In genomic region chr12:125836647-125837046, GRCh38 we compare ENCODE assay signal across 8 cellular contexts.
"Had no signal": no experiment of that assay in that cellular context is flagged by ENCODE, and none has a peak within 500 bp of the region (broad histone marks: within the 10 kb centered on the region; RNA-seq: fewer than 3 reads in every experiment).

No MANE protein-coding gene starts in this region.

- DNase-seq: IMR-90, Karpas-422, KBM-7, KG1 had no signal

- FAIRE-seq: HepG2, HTR-8/SVneo had no signal

- H3K4me2 ChIP-seq: KMS-11 had no signal

- H3K27ac ChIP-seq: HL-60, KMS-11 had no signal

- H3K9ac ChIP-seq: KMS-11 had no signal

- ATAC-seq: HepG2 had no signal
